In the genomic region with DNA sequence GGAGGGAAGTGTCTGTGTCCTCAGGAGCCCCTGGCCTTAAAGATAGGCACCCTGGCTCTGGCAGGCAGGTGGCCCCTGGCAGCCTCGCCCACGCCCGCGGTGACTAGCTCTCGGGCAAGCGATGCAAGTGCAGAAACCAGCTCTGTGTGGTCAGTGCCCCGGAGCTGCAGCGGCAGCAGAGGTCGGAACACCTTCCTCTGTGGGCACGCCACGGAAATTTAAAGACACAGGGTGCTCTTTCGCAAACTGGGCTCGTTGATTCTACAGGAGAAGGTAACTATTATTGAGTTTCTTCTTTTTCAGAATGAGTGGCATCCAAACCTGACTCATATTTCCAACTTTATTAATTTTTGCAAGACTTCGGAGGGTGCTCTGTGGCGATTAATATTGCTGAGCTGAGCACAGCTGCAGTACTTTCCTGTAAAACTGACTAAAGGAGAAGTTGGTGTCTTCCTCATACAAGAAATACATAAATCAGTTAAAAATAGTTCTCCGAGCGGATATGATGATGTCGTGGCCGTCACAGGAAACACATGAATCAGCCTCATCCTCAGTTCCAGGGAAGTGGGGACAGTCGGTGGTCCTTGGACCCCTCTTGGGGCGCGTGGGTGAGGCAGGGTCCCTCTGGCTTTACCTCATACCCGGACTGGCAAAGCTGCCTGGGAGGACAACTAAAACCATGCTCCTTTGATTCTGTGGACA, we compare ENCODE assay signal across 1 cellular context.
TF ChIP-seq lines count a peak whose summit lies in the region.

No MANE protein-coding gene starts in this region.

TF ChIP-seq in GM12878, 131 proteins besides CTCF, POLR2A, EP300 and RAD21 (continued from another document):
- TF ChIP-seq BCL11A (IDR thresholded peaks at IDR 0.05; ENCODE audit: low read depth, low read length) (no peak), RUNX3 (IDR thresholded peaks at IDR 0.05; ENCODE audit: low read length) (peak; percentile 30; the same call in 1 of the 2 replicates), TCF3 (IDR thresholded peaks at IDR 0.05; ENCODE audit: borderline replicate concordance, insufficient read depth, low read depth, low read length) (no peak), NRF1 (conservative IDR thresholded peaks at IDR 0.05; ENCODE audit: low read depth, low read length) (no peak), ZBTB4 (CRISPR knock-in tag; IDR thresholded peaks at IDR 0.05) (no peak), HSF1 (IDR thresholded peaks at IDR 0.05; ENCODE audit: low read depth, low read length) (no peak), ASH2L (IDR thresholded peaks at IDR 0.05; ENCODE audit: borderline replicate concordance, low read depth) (no peak), SPI1 (IDR thresholded peaks at IDR 0.05; ENCODE audit: borderline replicate concordance, insufficient read depth, low read depth, low read length) (no peak), RBBP5 (conservative IDR thresholded peaks at IDR 0.05) (no peak), NFIC (IDR thresholded peaks at IDR 0.05; ENCODE audit: low read depth, low read length) (no peak), RB1 (IDR thresholded peaks at IDR 0.05; ENCODE audit: borderline replicate concordance) (no peak), SREBF1 (IDR thresholded peaks at IDR 0.05; ENCODE audit: low read length) (no peak), NBN (IDR thresholded peaks at IDR 0.05) (no peak), BHLHE40 (IDR thresholded peaks at IDR 0.05; ENCODE audit: borderline replicate concordance in 1 of 2, low read depth in 2 of 2, low read length in 1 of 2) (peak in 1 of 2 experiments; percentile 9; a peak in 1 of 4 replicates), MYB (IDR thresholded peaks at IDR 0.05; ENCODE audit: borderline replicate concordance, low read depth, low read length) (no peak), WRNIP1 (IDR thresholded peaks at IDR 0.05; ENCODE audit: borderline replicate concordance, low read depth, low read length) (no peak), EGR1 (IDR thresholded peaks at IDR 0.05; ENCODE audit: borderline replicate concordance in 1 of 2, low read depth in 2 of 2, low read length in 2 of 2) (no peak), MEF2A (IDR thresholded peaks at IDR 0.05; ENCODE audit: insufficient read depth, low read depth, low read length) (0 out of 2 replicates have a peak, but pooled peaks have one; percentile 28), ZBED1 (IDR thresholded peaks at IDR 0.05; ENCODE audit: borderline replicate concordance) (no peak), MTA3 (IDR thresholded peaks at IDR 0.05; ENCODE audit: borderline replicate concordance, low read length) (no peak), CREB1 (IDR thresholded peaks at IDR 0.05; ENCODE audit: low read depth) (peak; percentile 61; the same call in 1 of the 2 replicates), SMAD1 (IDR thresholded peaks at IDR 0.05; ENCODE audit: low read depth, partially characterized antibody) (no peak), RCOR1 (conservative IDR thresholded peaks at IDR 0.05; ENCODE audit: low read depth, low read length) (no peak)
- TF ChIP-seq, protein P1, sequence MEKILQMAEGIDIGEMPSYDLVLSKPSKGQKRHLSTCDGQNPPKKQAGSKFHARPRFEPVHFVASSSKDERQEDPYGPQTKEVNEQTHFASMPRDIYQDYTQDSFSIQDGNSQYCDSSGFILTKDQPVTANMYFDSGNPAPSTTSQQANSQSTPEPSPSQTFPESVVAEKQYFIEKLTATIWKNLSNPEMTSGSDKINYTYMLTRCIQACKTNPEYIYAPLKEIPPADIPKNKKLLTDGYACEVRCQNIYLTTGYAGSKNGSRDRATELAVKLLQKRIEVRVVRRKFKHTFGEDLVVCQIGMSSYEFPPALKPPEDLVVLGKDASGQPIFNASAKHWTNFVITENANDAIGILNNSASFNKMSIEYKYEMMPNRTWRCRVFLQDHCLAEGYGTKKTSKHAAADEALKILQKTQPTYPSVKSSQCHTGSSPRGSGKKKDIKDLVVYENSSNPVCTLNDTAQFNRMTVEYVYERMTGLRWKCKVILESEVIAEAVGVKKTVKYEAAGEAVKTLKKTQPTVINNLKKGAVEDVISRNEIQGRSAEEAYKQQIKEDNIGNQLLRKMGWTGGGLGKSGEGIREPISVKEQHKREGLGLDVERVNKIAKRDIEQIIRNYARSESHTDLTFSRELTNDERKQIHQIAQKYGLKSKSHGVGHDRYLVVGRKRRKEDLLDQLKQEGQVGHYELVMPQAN (conservative IDR thresholded peaks at IDR 0.05) = no peak
- TF ChIP-seq, protein P2, sequence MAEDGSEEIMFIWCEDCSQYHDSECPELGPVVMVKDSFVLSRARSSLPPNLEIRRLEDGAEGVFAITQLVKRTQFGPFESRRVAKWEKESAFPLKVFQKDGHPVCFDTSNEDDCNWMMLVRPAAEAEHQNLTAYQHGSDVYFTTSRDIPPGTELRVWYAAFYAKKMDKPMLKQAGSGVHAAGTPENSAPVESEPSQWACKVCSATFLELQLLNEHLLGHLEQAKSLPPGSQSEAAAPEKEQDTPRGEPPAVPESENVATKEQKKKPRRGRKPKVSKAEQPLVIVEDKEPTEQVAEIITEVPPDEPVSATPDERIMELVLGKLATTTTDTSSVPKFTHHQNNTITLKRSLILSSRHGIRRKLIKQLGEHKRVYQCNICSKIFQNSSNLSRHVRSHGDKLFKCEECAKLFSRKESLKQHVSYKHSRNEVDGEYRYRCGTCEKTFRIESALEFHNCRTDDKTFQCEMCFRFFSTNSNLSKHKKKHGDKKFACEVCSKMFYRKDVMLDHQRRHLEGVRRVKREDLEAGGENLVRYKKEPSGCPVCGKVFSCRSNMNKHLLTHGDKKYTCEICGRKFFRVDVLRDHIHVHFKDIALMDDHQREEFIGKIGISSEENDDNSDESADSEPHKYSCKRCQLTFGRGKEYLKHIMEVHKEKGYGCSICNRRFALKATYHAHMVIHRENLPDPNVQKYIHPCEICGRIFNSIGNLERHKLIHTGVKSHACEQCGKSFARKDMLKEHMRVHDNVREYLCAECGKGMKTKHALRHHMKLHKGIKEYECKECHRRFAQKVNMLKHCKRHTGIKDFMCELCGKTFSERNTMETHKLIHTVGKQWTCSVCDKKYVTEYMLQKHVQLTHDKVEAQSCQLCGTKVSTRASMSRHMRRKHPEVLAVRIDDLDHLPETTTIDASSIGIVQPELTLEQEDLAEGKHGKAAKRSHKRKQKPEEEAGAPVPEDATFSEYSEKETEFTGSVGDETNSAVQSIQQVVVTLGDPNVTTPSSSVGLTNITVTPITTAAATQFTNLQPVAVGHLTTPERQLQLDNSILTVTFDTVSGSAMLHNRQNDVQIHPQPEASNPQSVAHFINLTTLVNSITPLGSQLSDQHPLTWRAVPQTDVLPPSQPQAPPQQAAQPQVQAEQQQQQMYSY (CRISPR knock-in tag; IDR thresholded peaks at IDR 0.05) = no peak
- TF ChIP-seq, protein P3, sequence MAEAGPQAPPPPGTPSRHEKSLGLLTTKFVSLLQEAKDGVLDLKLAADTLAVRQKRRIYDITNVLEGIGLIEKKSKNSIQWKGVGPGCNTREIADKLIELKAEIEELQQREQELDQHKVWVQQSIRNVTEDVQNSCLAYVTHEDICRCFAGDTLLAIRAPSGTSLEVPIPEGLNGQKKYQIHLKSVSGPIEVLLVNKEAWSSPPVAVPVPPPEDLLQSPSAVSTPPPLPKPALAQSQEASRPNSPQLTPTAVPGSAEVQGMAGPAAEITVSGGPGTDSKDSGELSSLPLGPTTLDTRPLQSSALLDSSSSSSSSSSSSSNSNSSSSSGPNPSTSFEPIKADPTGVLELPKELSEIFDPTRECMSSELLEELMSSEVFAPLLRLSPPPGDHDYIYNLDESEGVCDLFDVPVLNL (IDR thresholded peaks at IDR 0.05; ENCODE audit: low read depth, low read length) = no peak
